In genomic region chrX:136525738-136526606, GRCh38 we compare ENCODE assay signal across 2 cellular contexts.
TF ChIP-seq lines count a peak whose summit lies in the region.

No MANE protein-coding gene starts in this region.

TF ChIP-seq in liver, 16 proteins besides CTCF, POLR2A, EP300 and RAD21:
- TF ChIP-seq TAF1 (conservative IDR thresholded peaks at IDR 0.05) (no peak), HNF4G (IDR thresholded peaks at IDR 0.05) (no peak), JUND (IDR thresholded peaks at IDR 0.05) (peak; percentile 42 to 71)
- TF ChIP-seq, protein P1, sequence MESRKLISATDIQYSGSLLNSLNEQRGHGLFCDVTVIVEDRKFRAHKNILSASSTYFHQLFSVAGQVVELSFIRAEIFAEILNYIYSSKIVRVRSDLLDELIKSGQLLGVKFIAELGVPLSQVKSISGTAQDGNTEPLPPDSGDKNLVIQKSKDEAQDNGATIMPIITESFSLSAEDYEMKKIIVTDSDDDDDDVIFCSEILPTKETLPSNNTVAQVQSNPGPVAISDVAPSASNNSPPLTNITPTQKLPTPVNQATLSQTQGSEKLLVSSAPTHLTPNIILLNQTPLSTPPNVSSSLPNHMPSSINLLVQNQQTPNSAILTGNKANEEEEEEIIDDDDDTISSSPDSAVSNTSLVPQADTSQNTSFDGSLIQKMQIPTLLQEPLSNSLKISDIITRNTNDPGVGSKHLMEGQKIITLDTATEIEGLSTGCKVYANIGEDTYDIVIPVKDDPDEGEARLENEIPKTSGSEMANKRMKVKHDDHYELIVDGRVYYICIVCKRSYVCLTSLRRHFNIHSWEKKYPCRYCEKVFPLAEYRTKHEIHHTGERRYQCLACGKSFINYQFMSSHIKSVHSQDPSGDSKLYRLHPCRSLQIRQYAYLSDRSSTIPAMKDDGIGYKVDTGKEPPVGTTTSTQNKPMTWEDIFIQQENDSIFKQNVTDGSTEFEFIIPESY (IDR thresholded peaks at IDR 0.05), result no peak

TF ChIP-seq in HepG2, 621 proteins besides CTCF, POLR2A, EP300 and RAD21:
- TF ChIP-seq FOXM1 (CRISPR knock-in tag; IDR thresholded peaks at IDR 0.05) (no peak), ZNF136 (CRISPR knock-in tag; IDR thresholded peaks at IDR 0.05; ENCODE audit: low read depth) (no peak), ZKSCAN1 (IDR thresholded peaks at IDR 0.05; ENCODE audit: low read length) (no peak), SNAPC4 (CRISPR knock-in tag; IDR thresholded peaks at IDR 0.05) (no peak), SMYD3 (CRISPR knock-in tag; IDR thresholded peaks at IDR 0.05) (no peak), SP2 (CRISPR knock-in tag; IDR thresholded peaks at IDR 0.05) (no peak), PRDM4 (CRISPR knock-in tag; IDR thresholded peaks at IDR 0.05; ENCODE audit: borderline replicate concordance) (no peak), NBN (conservative IDR thresholded peaks at IDR 0.05) (no peak), ZNF574 (CRISPR knock-in tag; IDR thresholded peaks at IDR 0.05) (no peak), ZNF720 (CRISPR knock-in tag; IDR thresholded peaks at IDR 0.05) (no peak), HNF4A (CRISPR knock-in tag; IDR thresholded peaks at IDR 0.05) (no peak)
- TF ChIP-seq, protein P2, sequence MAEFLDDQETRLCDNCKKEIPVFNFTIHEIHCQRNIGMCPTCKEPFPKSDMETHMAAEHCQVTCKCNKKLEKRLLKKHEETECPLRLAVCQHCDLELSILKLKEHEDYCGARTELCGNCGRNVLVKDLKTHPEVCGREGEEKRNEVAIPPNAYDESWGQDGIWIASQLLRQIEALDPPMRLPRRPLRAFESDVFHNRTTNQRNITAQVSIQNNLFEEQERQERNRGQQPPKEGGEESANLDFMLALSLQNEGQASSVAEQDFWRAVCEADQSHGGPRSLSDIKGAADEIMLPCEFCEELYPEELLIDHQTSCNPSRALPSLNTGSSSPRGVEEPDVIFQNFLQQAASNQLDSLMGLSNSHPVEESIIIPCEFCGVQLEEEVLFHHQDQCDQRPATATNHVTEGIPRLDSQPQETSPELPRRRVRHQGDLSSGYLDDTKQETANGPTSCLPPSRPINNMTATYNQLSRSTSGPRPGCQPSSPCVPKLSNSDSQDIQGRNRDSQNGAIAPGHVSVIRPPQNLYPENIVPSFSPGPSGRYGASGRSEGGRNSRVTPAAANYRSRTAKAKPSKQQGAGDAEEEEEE (CRISPR knock-in tag; IDR thresholded peaks at IDR 0.05; ENCODE audit: borderline replicate concordance), result no peak
- TF ChIP-seq, protein P3, sequence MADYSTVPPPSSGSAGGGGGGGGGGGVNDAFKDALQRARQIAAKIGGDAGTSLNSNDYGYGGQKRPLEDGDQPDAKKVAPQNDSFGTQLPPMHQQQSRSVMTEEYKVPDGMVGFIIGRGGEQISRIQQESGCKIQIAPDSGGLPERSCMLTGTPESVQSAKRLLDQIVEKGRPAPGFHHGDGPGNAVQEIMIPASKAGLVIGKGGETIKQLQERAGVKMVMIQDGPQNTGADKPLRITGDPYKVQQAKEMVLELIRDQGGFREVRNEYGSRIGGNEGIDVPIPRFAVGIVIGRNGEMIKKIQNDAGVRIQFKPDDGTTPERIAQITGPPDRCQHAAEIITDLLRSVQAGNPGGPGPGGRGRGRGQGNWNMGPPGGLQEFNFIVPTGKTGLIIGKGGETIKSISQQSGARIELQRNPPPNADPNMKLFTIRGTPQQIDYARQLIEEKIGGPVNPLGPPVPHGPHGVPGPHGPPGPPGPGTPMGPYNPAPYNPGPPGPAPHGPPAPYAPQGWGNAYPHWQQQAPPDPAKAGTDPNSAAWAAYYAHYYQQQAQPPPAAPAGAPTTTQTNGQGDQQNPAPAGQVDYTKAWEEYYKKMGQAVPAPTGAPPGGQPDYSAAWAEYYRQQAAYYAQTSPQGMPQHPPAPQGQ (CRISPR knock-in tag; IDR thresholded peaks at IDR 0.05; ENCODE audit: borderline replicate concordance), result no peak
- TF ChIP-seq, protein P4, sequence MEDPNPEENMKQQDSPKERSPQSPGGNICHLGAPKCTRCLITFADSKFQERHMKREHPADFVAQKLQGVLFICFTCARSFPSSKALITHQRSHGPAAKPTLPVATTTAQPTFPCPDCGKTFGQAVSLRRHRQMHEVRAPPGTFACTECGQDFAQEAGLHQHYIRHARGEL (CRISPR knock-in tag; IDR thresholded peaks at IDR 0.05), result no peak
